In the genomic region with DNA sequence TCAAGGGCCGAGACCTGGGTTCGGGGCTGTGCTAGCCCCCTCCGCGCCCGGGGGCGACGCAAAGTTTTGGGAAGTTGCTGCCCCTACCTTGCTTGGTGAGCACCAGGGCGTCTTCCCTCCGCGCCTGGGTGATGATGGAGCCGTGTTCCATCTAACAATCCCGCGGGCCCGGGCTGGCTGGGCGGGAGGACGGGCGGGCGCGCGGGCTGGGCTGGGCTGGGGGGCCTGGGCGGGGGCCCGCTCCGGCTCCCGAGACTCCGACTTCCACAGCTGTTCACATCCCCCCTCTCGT, we compare ENCODE assay signal across 8 cellular contexts.
DNase-seq lines count a peak whose midpoint lies in the region; ATAC-seq lines count a peak whose summit lies in the region.

No MANE protein-coding gene starts in this region.

- H3K27me3 Mint-ChIP-seq in activated naive CD4-positive, alpha-beta T cell treated with anti-CD3 and anti-CD28 coated beads, Interleukin-2, amount 50 U/mL, for 24 hours: no peaks in the 10 kb centered on the region
- peaks cover 7% of the 10 kb centered on the region for H3K27me3 Mint-ChIP-seq in stimulated activated naive CD8-positive, alpha-beta T cell treated with anti-CD3 and anti-CD28 coated beads, Interleukin-15, amount 100 ng/mL, for 72 hours

- peak; percentile 3 for ATAC-seq in HG03342 (IDR thresholded peaks at IDR 0.05; ENCODE audit: unreplicated experiment)
- peak; percentile 33 for ATAC-seq in stimulated activated naive CD8-positive, alpha-beta T cell treated with anti-CD3 and anti-CD28 coated beads, Interleukin-15, amount 100 ng/mL, for 72 hours

- peak overlapping the region; percentile 78 for H3K4me3 Mint-ChIP-seq in activated naive CD4-positive, alpha-beta T cell treated with anti-CD3 and anti-CD28 coated beads, Interleukin-2, amount 50 U/mL, for 24 hours
- peak overlapping the region; percentile 83 to 97 for H3K4me3 Mint-ChIP-seq in stimulated activated naive CD8-positive, alpha-beta T cell treated with anti-CD3 and anti-CD28 coated beads, Interleukin-15, amount 100 ng/mL, for 72 hours

- peak overlapping the region; percentile 89 for H3K4me3 ChIP-seq in iPS DF 6.9 (ENCODE audit: low read length)

- no peaks in the 10 kb centered on the region for H3K27me3 ChIP-seq in iPS DF 6.9 (ENCODE audit: control insufficient read depth, insufficient read depth, low read length)

- H3K36me3 ChIP-seq in iPS DF 6.9 (ENCODE audit: control insufficient read depth, insufficient read depth, low read length): no peaks in the 10 kb centered on the region

- peaks cover 14% of the 10 kb centered on the region for H3K4me1 ChIP-seq in iPS DF 6.9 (ENCODE audit: control insufficient read depth, insufficient read depth, low read length)

- peak; percentile 80 for DNase-seq in DMS53 (lab: John Stamatoyannopoulos, UW)
- no peak for DNase-seq in DMS53 treated with DMSO at 0.1 percent for 48 hours (lab: John Stamatoyannopoulos, UW; ENCODE audit: unreplicated experiment)
- no peak for DNase-seq in iPS DF 6.9 (ENCODE audit: low read depth, low spot score)
- DNase-seq in stimulated activated naive CD8-positive, alpha-beta T cell treated with anti-CD3 and anti-CD28 coated beads, Interleukin-15, amount 100 ng/mL, for 72 hours: peak in 1 of 2 donors; percentile 57
- DNase-seq in activated CD8-positive, alpha-beta memory T cell treated with anti-CD3 and anti-CD28 coated beads, Interleukin-2, amount 50 U/mL, for 48 hours: no peak
- no peak for DNase-seq in GDM1 (lab: John Stamatoyannopoulos, UW)

- H3K4me1 Mint-ChIP-seq in activated naive CD4-positive, alpha-beta T cell treated with anti-CD3 and anti-CD28 coated beads, Interleukin-2, amount 50 U/mL, for 24 hours: peaks cover 51% of the 10 kb centered on the region
- peaks cover 76% of the 10 kb centered on the region for H3K4me1 Mint-ChIP-seq in stimulated activated naive CD8-positive, alpha-beta T cell treated with anti-CD3 and anti-CD28 coated beads, Interleukin-15, amount 100 ng/mL, for 72 hours

- WGBS in iPS DF 6.9 (ENCODE audit: insufficient coverage, insufficient read length): no CpG with 5 or more reads among the region's 26 CpGs

- no peaks in the 10 kb centered on the region for H3K9me3 Mint-ChIP-seq in activated naive CD4-positive, alpha-beta T cell treated with anti-CD3 and anti-CD28 coated beads, Interleukin-2, amount 50 U/mL, for 24 hours
- no peaks in the 10 kb centered on the region for H3K9me3 Mint-ChIP-seq in stimulated activated naive CD8-positive, alpha-beta T cell treated with anti-CD3 and anti-CD28 coated beads, Interleukin-15, amount 100 ng/mL, for 72 hours

- H3K9me3 ChIP-seq in iPS DF 6.9 (ENCODE audit: control insufficient read depth, insufficient read depth, low read length): no peaks in the 10 kb centered on the region

- H3K27ac Mint-ChIP-seq in activated naive CD4-positive, alpha-beta T cell treated with anti-CD3 and anti-CD28 coated beads, Interleukin-2, amount 50 U/mL, for 24 hours: peak overlapping the region; percentile 87
- H3K27ac Mint-ChIP-seq in stimulated activated naive CD8-positive, alpha-beta T cell treated with anti-CD3 and anti-CD28 coated beads, Interleukin-15, amount 100 ng/mL, for 72 hours: peak overlapping the region; percentile 75 to 95

- no peak overlapping the region for H3K27ac ChIP-seq in iPS DF 6.9 (ENCODE audit: low read length)

- no peaks in the 10 kb centered on the region for H3K36me3 Mint-ChIP-seq in activated naive CD4-positive, alpha-beta T cell treated with anti-CD3 and anti-CD28 coated beads, Interleukin-2, amount 50 U/mL, for 24 hours
